Comparison of ENCODE assay signal across 8 cellular contexts in genomic region chr17:21375757-21376584, GRCh38. TPM values are rescaled to one million over a fixed set of nuclear protein-coding genes. Genes with fewer than 3 reads are reported as not detected.
DNase-seq lines count a peak whose midpoint lies in the region; ATAC-seq and TF ChIP-seq lines count a peak whose summit lies in the region.

TSS of gene KCNJ12 (plus strand) at chr17:21376357. CDS start at chr17:21415343, 38,986 bp downstream.

- no peaks in the 10 kb centered on the region for H3K4me1 ChIP-seq in prostate gland (replicated peaks)

- no peak within 1 kb of the TSS for H3K27ac ChIP-seq in WERI-Rb-1
- peak within 1 kb of the TSS in 1 of 2 donors; percentile 11 for H3K27ac ChIP-seq in prostate gland

- intact Hi-C loops in left ventricle myocardium superior (cut with micrococcal nuclease) = no loop called here
- intact Hi-C loops in prostate gland (cut with DNase I) = no loop called here

- DNase-seq in G401 (ENCODE audit: low spot score) = peak; percentile 65
- DNase-seq in WERI-Rb-1 = no peak
- DNase-seq in left ventricle myocardium superior = peak; percentile 71
- no peak for DNase-seq in prostate gland (ENCODE audit: low spot score)
- no peak for DNase-seq in UCSD-AML1 (lab: John Stamatoyannopoulos, UW; ENCODE audit: unreplicated experiment)

- no peaks in the 10 kb centered on the region for H3K36me3 ChIP-seq in WERI-Rb-1
- H3K36me3 ChIP-seq in prostate gland = no peaks in the 10 kb centered on the region

- in situ Hi-C loops in G401 (cut with HindIII; ENCODE audit: low sequenced_read_pairs) = no loop called here

- H3K9me3 ChIP-seq in WERI-Rb-1 (ENCODE audit: severe bottlenecking) (no peaks in the 10 kb centered on the region), prostate gland (no peaks in the 10 kb centered on the region)

- peaks cover 31% of the 10 kb centered on the region for H3K27me3 ChIP-seq in WERI-Rb-1 (ENCODE audit: insufficient read depth, low read depth, severe bottlenecking)
- no peaks in the 10 kb centered on the region for H3K27me3 ChIP-seq in prostate gland (replicated peaks; ENCODE audit: insufficient read depth)

- 4% methylated on average over 47 of the region's 69 CpGs for WGBS in prostate gland

- no peak for TF ChIP-seq POLR2A in prostate gland (IDR thresholded peaks at IDR 0.05)

- TF ChIP-seq CTCF in WERI-Rb-1 (IDR thresholded peaks at IDR 0.05; ENCODE audit: low read depth, low read length) (no peak), prostate gland (IDR thresholded peaks at IDR 0.05) (no peak)

- ATAC-seq in left ventricle myocardium superior (peak; percentile 74), GM18909 (IDR thresholded peaks at IDR 0.05; ENCODE audit: poor library complexity, unreplicated experiment) (no peak), GM18511 (IDR thresholded peaks at IDR 0.05; ENCODE audit: unreplicated experiment) (no peak), HG02973 (IDR thresholded peaks at IDR 0.05; ENCODE audit: unreplicated experiment) (no peak)

- H3K4me3 ChIP-seq in WERI-Rb-1 (ENCODE audit: low read depth, low read length) = peak within 1 kb of the TSS; percentile 40
- peak within 1 kb of the TSS; percentile 27 to 37 for H3K4me3 ChIP-seq in prostate gland

RNA-seq across cellular contexts. Expression of gene KCNJ12, which starts in this region (rescaled TPM):
- total RNA-seq in G401 (2014; rRNA removed; shearing (Covaris generic)) = 3.9 and 4.9 TPM in 2 replicates
- total RNA-seq in left ventricle myocardium superior (11.4 TPM), prostate gland (1 to 10 TPM in 1 of 2 donors, under 1 TPM in 1; 0.32 to 3.8 TPM)

Comparison
In these comparisons a context has a peak if more than half of its experiments do, and no peak if none do; other contexts are left out.
1. DNase-seq: peak in G401 (single experiment) and left ventricle myocardium superior (single experiment); none in WERI-Rb-1 (single experiment), prostate gland (single experiment) and UCSD-AML1 (single experiment).